In the genomic region with DNA sequence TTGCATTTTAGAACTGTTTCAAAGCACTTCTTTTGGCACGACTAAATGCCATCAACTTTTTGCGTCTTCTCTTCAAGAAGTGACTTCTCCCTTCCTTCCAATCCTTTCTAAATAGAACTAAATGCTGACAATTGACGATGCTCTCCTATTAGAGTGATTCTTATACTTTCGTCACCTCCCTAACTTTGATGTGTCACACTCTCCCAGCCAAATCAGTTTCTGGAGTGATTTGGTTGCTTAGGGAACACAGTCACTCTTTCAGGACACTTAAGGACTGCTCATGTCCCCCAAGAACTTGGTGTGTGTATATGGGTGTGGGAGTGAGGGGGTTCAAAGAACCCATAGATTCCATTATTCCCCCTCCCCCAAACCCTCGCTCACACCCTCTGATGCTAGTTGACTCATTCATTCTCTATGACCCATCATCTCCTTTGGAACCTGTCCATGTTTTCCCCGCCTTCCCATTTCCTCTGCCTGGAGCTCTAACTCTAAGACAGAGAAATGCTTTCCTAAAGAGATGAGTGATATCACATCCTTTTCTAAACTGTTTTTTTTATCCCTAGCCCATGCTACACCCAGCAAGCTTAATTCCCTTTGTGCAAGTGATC, we compare ENCODE assay signal across 12 cellular contexts. TPM values are rescaled to one million over a fixed set of nuclear protein-coding genes. Genes with fewer than 3 reads are reported as not detected.
DNase-seq lines count a peak whose midpoint lies in the region; ATAC-seq and TF ChIP-seq lines count a peak whose summit lies in the region.
"Had no signal": no experiment of that assay in that cellular context is flagged by ENCODE, and none has a peak within 500 bp of the region (broad histone marks: within the 10 kb centered on the region; RNA-seq: fewer than 3 reads in every experiment).

No MANE protein-coding gene starts in this region.

- CTCF ChIA-PET in activated CD8-positive, alpha-beta memory T cell treated with anti-CD3 and anti-CD28 coated beads, Interleukin-2, amount 10 ng/mL, durations not matched to agents 7 days and 5 days (lab: Charles Lee): no interaction called here

- TF ChIP-seq CTCF in osteocyte (IDR thresholded peaks at IDR 0.05) (no peak), GM13977 (IDR thresholded peaks at IDR 0.05; ENCODE audit: extremely low read depth, insufficient read depth, missing control alignments) (no peak)

- H3K4me1 Mint-ChIP-seq in osteocyte (ENCODE audit: unreplicated experiment): peaks cover 24% of the 10 kb centered on the region
- H3K4me1 Mint-ChIP-seq in activated CD8-positive, alpha-beta memory T cell treated with anti-CD3 and anti-CD28 coated beads, Interleukin-2, amount 10 ng/mL, durations not matched to agents 7 days and 5 days: no peaks in the 10 kb centered on the region

- no peaks in the 10 kb centered on the region for H3K36me3 Mint-ChIP-seq in osteocyte (ENCODE audit: unreplicated experiment)
- no peaks in the 10 kb centered on the region for H3K36me3 Mint-ChIP-seq in activated CD8-positive, alpha-beta memory T cell treated with anti-CD3 and anti-CD28 coated beads, Interleukin-2, amount 10 ng/mL, durations not matched to agents 7 days and 5 days

- H3K27me3 Mint-ChIP-seq in osteocyte (ENCODE audit: unreplicated experiment): no peaks in the 10 kb centered on the region
- H3K27me3 Mint-ChIP-seq in activated CD8-positive, alpha-beta memory T cell treated with anti-CD3 and anti-CD28 coated beads, Interleukin-2, amount 10 ng/mL, durations not matched to agents 7 days and 5 days: peaks cover 4% of the 10 kb centered on the region

- in situ Hi-C loops in GM13977 (cut with MboI; ENCODE audit: low pct_unique_long_range_greater_than_20kb, low sequenced_read_pairs, unreplicated experiment): no loop called here

- no peaks in the 10 kb centered on the region for H3K9me3 Mint-ChIP-seq in osteocyte (ENCODE audit: unreplicated experiment)
- no peaks in the 10 kb centered on the region for H3K9me3 Mint-ChIP-seq in activated CD8-positive, alpha-beta memory T cell treated with anti-CD3 and anti-CD28 coated beads, Interleukin-2, amount 10 ng/mL, durations not matched to agents 7 days and 5 days (ENCODE audit: low read depth)

- DNase-seq in Daoy (ENCODE audit: low read depth) (peak; percentile 71), NCI-H460 (ENCODE audit: extremely low read depth, low read depth) (peak; percentile 69), epithelial cell of prostate (ENCODE audit: low read depth, low spot score) (peak; percentile 62), osteocyte (ENCODE audit: extremely low spot score, unreplicated experiment) (no peak), GM13977 (ENCODE audit: low spot score) (no peak), NCI-H510A (lab: John Stamatoyannopoulos, UW) (no peak)
- no peak for DNase-seq in activated CD8-positive, alpha-beta memory T cell treated with anti-CD3 and anti-CD28 coated beads, Interleukin-2, amount 10 ng/mL, durations not matched to agents 7 days and 5 days
- DNase-seq in activated naive CD4-positive, alpha-beta T cell (lab: John Stamatoyannopoulos, UW): no peak
- DNase-seq: amygdala; RPMI8226; stimulated activated naive CD4-positive, alpha-beta T cell had no signal

- peak overlapping the region; percentile 100 for H3K27ac ChIP-seq in epithelial cell of prostate
- H3K27ac ChIP-seq: VCaP had no signal

- H3K4me3 Mint-ChIP-seq in osteocyte (ENCODE audit: unreplicated experiment): no peak overlapping the region
- H3K4me3 Mint-ChIP-seq in activated CD8-positive, alpha-beta memory T cell treated with anti-CD3 and anti-CD28 coated beads, Interleukin-2, amount 10 ng/mL, durations not matched to agents 7 days and 5 days: no peak overlapping the region

- no peak for ATAC-seq in activated CD8-positive, alpha-beta memory T cell treated with anti-CD3 and anti-CD28 coated beads, Interleukin-2, amount 10 ng/mL, durations not matched to agents 7 days and 5 days

- peak overlapping the region; percentile 32 for H3K27ac Mint-ChIP-seq in osteocyte (ENCODE audit: unreplicated experiment)
- H3K27ac Mint-ChIP-seq in activated CD8-positive, alpha-beta memory T cell treated with anti-CD3 and anti-CD28 coated beads, Interleukin-2, amount 10 ng/mL, durations not matched to agents 7 days and 5 days: no peak overlapping the region

RNA-seq across cellular contexts. Expression of a gene that starts 26.8 kb away (rescaled TPM):
- total RNA-seq in Daoy (2014; rRNA removed; shearing (Covaris generic)): 0.29 TPM in 1 of 2 replicates, not detected in the other
- 6.8 and 7.0 TPM in 2 replicates for total RNA-seq in NCI-H460 (2014; rRNA removed; shearing (Covaris generic))
- 1.2 and 2.9 TPM in 2 replicates for polyA plus RNA-seq in NCI-H460 (2014; cell fraction: nucleus; rRNA removed)
- total RNA-seq in osteocyte: 0.50 and 0.64 TPM in 2 replicates
- total RNA-seq in activated CD8-positive, alpha-beta memory T cell treated with anti-CD3 and anti-CD28 coated beads, Interleukin-2, amount 10 ng/mL, durations not matched to agents 7 days and 5 days: under 1 TPM; 0.19 to 0.53 TPM

RNA-seq across cellular contexts. Expression of a gene that starts 53.2 kb away (rescaled TPM):
- total RNA-seq in Daoy (2014; rRNA removed; shearing (Covaris generic)): 0.06 and 0.54 TPM in 2 replicates
- total RNA-seq in NCI-H460 (2014; rRNA removed; shearing (Covaris generic)): 2.7 and 3.8 TPM in 2 replicates
- 0.28 and 0.48 TPM in 2 replicates for polyA plus RNA-seq in NCI-H460 (2014; cell fraction: nucleus; rRNA removed)
- 1.3 and 2.2 TPM in 2 replicates for total RNA-seq in osteocyte
- total RNA-seq in activated CD8-positive, alpha-beta memory T cell treated with anti-CD3 and anti-CD28 coated beads, Interleukin-2, amount 10 ng/mL, durations not matched to agents 7 days and 5 days: not detected

Comparison
In these comparisons a context has a peak if more than half of its experiments do, and no peak if none do; other contexts are left out.
1. DNase-seq: peak in Daoy (single experiment), NCI-H460 (single experiment) and epithelial cell of prostate (single experiment); none in osteocyte (single experiment), GM13977 (single experiment), activated CD8-positive, alpha-beta memory T cell treated with anti-CD3 and anti-CD28 coated beads, Interleukin-2, amount 10 ng/mL, durations not matched to agents 7 days and 5 days (single experiment), NCI-H510A (single experiment) and activated naive CD4-positive, alpha-beta T cell (0 of 4).